Comparison of ENCODE assay signal across 18 cellular contexts in the genomic region with DNA sequence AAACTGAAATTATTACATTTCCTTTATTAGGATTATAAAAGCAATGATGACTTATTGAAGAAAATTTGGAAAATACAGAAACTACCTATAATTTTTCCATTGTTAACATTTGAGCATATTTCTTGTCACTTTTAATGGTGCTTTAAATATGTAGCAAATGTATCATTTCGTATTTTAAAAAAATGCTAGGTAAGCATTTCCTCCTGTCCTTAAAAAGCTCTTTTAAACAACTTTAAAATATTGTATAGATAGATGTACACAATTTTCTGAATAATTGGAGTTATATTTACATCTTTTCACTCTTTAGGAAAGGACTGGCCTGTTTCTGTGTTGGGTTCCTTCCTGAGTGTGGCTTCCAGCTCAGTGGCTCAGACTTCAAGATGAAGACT. TPM values are rescaled to one million over a fixed set of nuclear protein-coding genes. Genes with fewer than 3 reads are reported as not detected.
DNase-seq lines count a peak whose midpoint lies in the region; ATAC-seq, FAIRE-seq and TF ChIP-seq lines count a peak whose summit lies in the region.
"Had no signal": no experiment of that assay in that cellular context is flagged by ENCODE, and none has a peak within 500 bp of the region (broad histone marks: within the 10 kb centered on the region; RNA-seq: fewer than 3 reads in every experiment).

No MANE protein-coding gene starts in this region.

- no peaks in the 10 kb centered on the region for H3K9me3 Mint-ChIP-seq in T-helper 1 cell treated with Interleukin-12 subunit alpha and Interleukin-12 subunit beta and Interleukin-4 antibody, amounts not matched to agents 30 μg/mL and 1 μg/mL, for 36 hours
- H3K9me3 Mint-ChIP-seq in CD8-positive, alpha-beta T cell, result no peaks in the 10 kb centered on the region

- DNase-seq in T-helper 1 cell (no peak), T-helper 17 cell (no peak), H1 (ENCODE audit: low read depth in 1 of 2, low spot score in 2 of 2) (no peak), GDM1 (lab: John Stamatoyannopoulos, UW) (no peak), hypothalamus (lab: John Stamatoyannopoulos, UW) (no peak)
- no peak for DNase-seq in CD8-positive, alpha-beta T cell
- DNase-seq: activated CD8-positive, alpha-beta memory T cell treated with anti-CD3 and anti-CD28 coated beads, Interleukin-2, amount 50 U/mL, for 48 hours; caudate nucleus; effector CD8-positive, alpha-beta T cell; kidney; mesenchymal stem cell had no signal

- no peak for TF ChIP-seq EP300 in H1 (IDR thresholded peaks at IDR 0.05; ENCODE audit: borderline replicate concordance in 1 of 2, low read depth in 2 of 2, low read length in 2 of 2)

- H2BK15ac ChIP-seq in H1 (ENCODE audit: low read length), result no peak overlapping the region

- H4K91ac ChIP-seq in H1 (replicated peaks; ENCODE audit: insufficient read length, low read length), result no peak overlapping the region

- no peak overlapping the region for H3K27ac ChIP-seq in CD8-positive, alpha-beta T cell (ENCODE audit: low read depth, low read length)
- no peak overlapping the region for H3K27ac ChIP-seq in H1 (ENCODE audit: low read depth, low read length)
- H3K27ac ChIP-seq: 22Rv1, C4-2B, tibial nerve had no signal

- no peaks in the 10 kb centered on the region for H3K36me3 ChIP-seq in CD8-positive, alpha-beta T cell (ENCODE audit: insufficient read depth, low read length)
- H3K36me3 ChIP-seq in H1 (ENCODE audit: control insufficient read depth in 2 of 4, insufficient read depth in 4 of 4, low read length in 3 of 4), result no peaks in the 10 kb centered on the region
- H3K36me3 ChIP-seq: adrenal gland had no signal

- no peak for ATAC-seq in CD8-positive, alpha-beta T cell
- no peak for ATAC-seq in T-helper 17 cell
- ATAC-seq in SK-N-SH treated with all-trans-retinoic acid at 6 μM for 48 hours, result no peak
- ATAC-seq: HCT116 had no signal

- no peak overlapping the region for H2AK5ac ChIP-seq in H1 (ENCODE audit: low read depth, low read length)

- peaks cover 11% of the 10 kb centered on the region for H3K36me3 Mint-ChIP-seq in T-helper 1 cell treated with Interleukin-12 subunit alpha and Interleukin-12 subunit beta and Interleukin-4 antibody, amounts not matched to agents 30 μg/mL and 1 μg/mL, for 36 hours (ENCODE audit: low read depth)
- H3K36me3 Mint-ChIP-seq in CD8-positive, alpha-beta T cell, result peaks cover 48% of the 10 kb centered on the region
- H3K36me3 Mint-ChIP-seq in T-helper 17 cell (ENCODE audit: low read depth), result no peaks in the 10 kb centered on the region

- peak overlapping the region; percentile 62 for H3K27ac Mint-ChIP-seq in T-helper 1 cell treated with Interleukin-12 subunit alpha and Interleukin-12 subunit beta and Interleukin-4 antibody, amounts not matched to agents 30 μg/mL and 1 μg/mL, for 36 hours
- peak overlapping the region; percentile 45 for H3K27ac Mint-ChIP-seq in CD8-positive, alpha-beta T cell
- H3K27ac Mint-ChIP-seq in T-helper 17 cell, result peak overlapping the region; percentile 93

- intact Hi-C loops in CD8-positive, alpha-beta T cell (cut with DNase I, micrococcal nuclease), result no loop called here

- H4K20me1 ChIP-seq in H1 (replicated peaks in 1 of 2; ENCODE audit: control insufficient read depth in 1 of 2, insufficient read depth in 2 of 2, low read length in 2 of 2), result peaks cover 39 to 53% of the 10 kb centered on the region in 2 experiments

- no peak overlapping the region for H2BK12ac ChIP-seq in H1 (ENCODE audit: low read depth, low read length)

- no peak for TF ChIP-seq CTCF in CD8-positive, alpha-beta T cell (IDR thresholded peaks at IDR 0.05)
- TF ChIP-seq CTCF in H1 (IDR thresholded peaks at IDR 0.05; ENCODE audit: control extremely low read depth in 1 of 3, insufficient read depth in 1 of 3, low read depth in 1 of 3, low read length in 3 of 3), result no peak

- CTCF ChIA-PET in CD8-positive, alpha-beta T cell (lab: Charles Lee), result interaction anchor here (0.7 to 4.4 kb wide), 3 partner anchors 8 to 17 kb away, joined by 3 to 14 read pairs (median 4); no protein-coding TSS in a partner anchor
- CTCF ChIA-PET in H1 (lab: Charles Lee; ENCODE audit: partially characterized antibody), result interaction anchor here (1.0 to 2.5 kb wide), 3 partner anchors 11 to 17 kb away, joined by 4 to 9 read pairs (median 8); no protein-coding TSS in a partner anchor

- peaks cover 51% of the 10 kb centered on the region for H3K4me1 ChIP-seq in CD8-positive, alpha-beta T cell (ENCODE audit: insufficient read depth, low read length)
- peaks cover 3 to 13% (median 6%) of the 10 kb centered on the region in 4 experiments; a peak in 6 of 7 replicates for H3K4me1 ChIP-seq in H1 (replicated peaks in 1 of 4; ENCODE audit: control insufficient read depth in 3 of 4, insufficient read depth in 4 of 4, low read length in 3 of 4)

- H3K27me3 Mint-ChIP-seq in T-helper 1 cell treated with Interleukin-12 subunit alpha and Interleukin-12 subunit beta and Interleukin-4 antibody, amounts not matched to agents 30 μg/mL and 1 μg/mL, for 36 hours (ENCODE audit: low read depth), result no peaks in the 10 kb centered on the region
- no peaks in the 10 kb centered on the region for H3K27me3 Mint-ChIP-seq in CD8-positive, alpha-beta T cell (ENCODE audit: low read depth)
- no peaks in the 10 kb centered on the region for H3K27me3 Mint-ChIP-seq in T-helper 17 cell

- POLR2A ChIA-PET in CD8-positive, alpha-beta T cell (lab: Charles Lee), result interaction anchor here (1.0 kb wide), 1 partner anchor 16 kb away, joined by 3 read pairs; the partner anchor contains the start of gene TENT4A
- POLR2A ChIA-PET in H1 (lab: Charles Lee; ENCODE audit: partially characterized antibody), result interaction anchor here (1.0 to 2.5 kb wide), 4 partner anchors 11 to 135 kb away, joined by 3 to 10 read pairs (median 4); partner anchors contain the start of genes NSUN2, SRD5A1 and TENT4A

- H3K4me2 ChIP-seq in H1 (ENCODE audit: insufficient read depth in 1 of 2, low read depth in 2 of 2, low read length in 2 of 2), result no peak overlapping the region

- H3K18ac ChIP-seq in H1 (ENCODE audit: extremely low read depth, low read length), result no peak overlapping the region

- H3K9ac ChIP-seq in H1 (replicated peaks in 1 of 4; ENCODE audit: extremely low read depth in 1 of 4, low read depth in 3 of 4, low read length in 3 of 4), result no peak overlapping the region

- no peak overlapping the region for H3K56ac ChIP-seq in H1 (replicated peaks; ENCODE audit: insufficient read length, low read depth, low read length)

- H2BK20ac ChIP-seq in H1 (ENCODE audit: low read length), result no peak overlapping the region

- 79% methylated on average over 1 of the region's 1 CpG; no CpG with 5 or more reads in 1 of the 2 experiments for WGBS in H1 (ENCODE audit: extremely low coverage in 1 of 2, insufficient coverage in 1 of 2, insufficient read length in 1 of 2, insufficient replicate concordance in 2 of 2, low coverage in 1 of 2, low lambda C conversion rate in 2 of 2, missing lambda C conversion rate in 1 of 2), 2 experiments

- no peak overlapping the region for H3K14ac ChIP-seq in H1 (ENCODE audit: insufficient read length)

- peaks cover 7 to 97% of the 10 kb centered on the region in 2 experiments; a peak in 3 of 4 replicates for H3K79me2 ChIP-seq in H1 (ENCODE audit: control insufficient read depth in 1 of 2, insufficient read depth in 2 of 2, low read length in 2 of 2)

- H4K8ac ChIP-seq in H1 (ENCODE audit: extremely low read depth, insufficient read depth, low read length), result no peak overlapping the region

- no peak for FAIRE-seq in H1 (lab: Jason Lieb, UNC)
- FAIRE-seq: kidney had no signal

- no peak for TF ChIP-seq RAD21 in H1 (IDR thresholded peaks at IDR 0.05 in 1 of 2, conservative IDR thresholded peaks at IDR 0.05 in 1 of 2; ENCODE audit: low read depth in 2 of 2, low read length in 2 of 2)

- peaks cover 48% of the 10 kb centered on the region for H3K4me1 Mint-ChIP-seq in T-helper 1 cell treated with Interleukin-12 subunit alpha and Interleukin-12 subunit beta and Interleukin-4 antibody, amounts not matched to agents 30 μg/mL and 1 μg/mL, for 36 hours (ENCODE audit: low read depth)
- peaks cover 85% of the 10 kb centered on the region for H3K4me1 Mint-ChIP-seq in CD8-positive, alpha-beta T cell (ENCODE audit: low read depth)
- H3K4me1 Mint-ChIP-seq in T-helper 17 cell, result peaks cover 68% of the 10 kb centered on the region

- H3K9me3 ChIP-seq in CD8-positive, alpha-beta T cell (ENCODE audit: low read length), result no peaks in the 10 kb centered on the region
- no peaks in the 10 kb centered on the region for H3K9me3 ChIP-seq in T-helper 17 cell (ENCODE audit: control insufficient read depth, low read length, poor library complexity, severe bottlenecking)
- H3K9me3 ChIP-seq in H1 (ENCODE audit: insufficient read depth in 2 of 2, low read depth in 1 of 2, low read length in 1 of 2), result no peaks in the 10 kb centered on the region
- H3K9me3 ChIP-seq: adrenal gland, tibial nerve had no signal

- no peak overlapping the region for H4K5ac ChIP-seq in H1 (ENCODE audit: insufficient read length, low read depth, low read length)

- H3K23ac ChIP-seq in H1 (ENCODE audit: insufficient read length), result no peak overlapping the region

- no peak overlapping the region for H3K4me3 ChIP-seq in CD8-positive, alpha-beta T cell (ENCODE audit: low read depth, low read length)
- H3K4me3 ChIP-seq in H1 (ENCODE audit: extremely low read depth in 1 of 4, insufficient read depth in 2 of 4, low read depth in 3 of 4, low read length in 4 of 4), result no peak overlapping the region
- H3K4me3 ChIP-seq: adrenal gland, tibial nerve had no signal

- TF ChIP-seq POLR2A in H1 (IDR thresholded peaks at IDR 0.05; ENCODE audit: control extremely low read depth in 1 of 2, low read depth in 2 of 2, low read length in 2 of 2), result no peak

- H2BK120ac ChIP-seq in H1 (replicated peaks; ENCODE audit: low read depth, low read length), result no peak overlapping the region

- no peaks in the 10 kb centered on the region for H3K27me3 ChIP-seq in CD8-positive, alpha-beta T cell (ENCODE audit: insufficient read depth, low read length)
- no peaks in the 10 kb centered on the region for H3K27me3 ChIP-seq in H1 (replicated peaks in 1 of 4; ENCODE audit: control insufficient read depth in 3 of 4, extremely low read depth in 1 of 4, insufficient read depth in 3 of 4, low read length in 3 of 4)
- H3K27me3 ChIP-seq: adrenal gland, tibial nerve had no signal

- no peak overlapping the region for H2AFZ ChIP-seq in H1 (ENCODE audit: low read length)

- no peak overlapping the region for H2BK5ac ChIP-seq in H1 (ENCODE audit: low read depth, low read length)

- no peaks in the 10 kb centered on the region for H3K23me2 ChIP-seq in H1 (ENCODE audit: low read depth, low read length)

- H3K4ac ChIP-seq in H1 (replicated peaks; ENCODE audit: insufficient read length, low read depth, low read length), result no peak overlapping the region

- peak overlapping the region; percentile 15 for H3K4me3 Mint-ChIP-seq in T-helper 1 cell treated with Interleukin-12 subunit alpha and Interleukin-12 subunit beta and Interleukin-4 antibody, amounts not matched to agents 30 μg/mL and 1 μg/mL, for 36 hours
- peak overlapping the region; percentile 9 for H3K4me3 Mint-ChIP-seq in CD8-positive, alpha-beta T cell
- H3K4me3 Mint-ChIP-seq in T-helper 17 cell, result peak overlapping the region; percentile 55

- peaks cover 32% of the 10 kb centered on the region for H3K79me1 ChIP-seq in H1 (ENCODE audit: low read depth, low read length)

RNA-seq across cellular contexts. Expression of gene TENT4A, which starts 15.6 kb away (rescaled TPM):
- total RNA-seq in CD8-positive, alpha-beta T cell, result 10 to 100 TPM; 39.9 to 42.6 TPM
- total RNA-seq in T-helper 17 cell, result 10 to 100 TPM; 54.7 to 59.4 TPM
- 22.4 and 25.1 TPM in 2 replicates for total RNA-seq in H1 (2021; fragmentation: NEBNext Ultra II Directional; extraction: Animal tissue kit (Norgen Biotek cat#: 25700))
- polyA plus RNA-seq in H1 (2011; rRNA removed), result 8.9 and 11.6 TPM in 2 replicates
- polyA plus RNA-seq in H1 (2011; cell fraction: cytosol; rRNA removed), result 6.3 TPM
- 46.4 TPM for polyA plus RNA-seq in H1 (2011; cell fraction: nucleus; rRNA removed)
- polyA plus RNA-seq in H1 (2012, experiment 1 of 2), result 17.5 to 20.5 TPM (median 19.2 TPM) in 4 replicates
- 4.8 TPM for polyA plus RNA-seq in H1 (2012, experiment 2 of 2)
- polyA plus RNA-seq in H1 (2013, experiment 1 of 2), result 21.0 TPM
- polyA plus RNA-seq in H1 (2013, experiment 2 of 2), result 20.5 TPM
- polyA minus RNA-seq in H1 (2011; rRNA and poly(A)+ RNA removed), result 12.4 and 14.3 TPM in 2 replicates
- 13.4 TPM for polyA minus RNA-seq in H1 (2011; cell fraction: cytosol; rRNA and poly(A)+ RNA removed)
- polyA minus RNA-seq in H1 (2011; cell fraction: nucleus; rRNA and poly(A)+ RNA removed), result 30.2 TPM
